ENCODE assay signal across 14 cellular contexts in the genomic region with DNA sequence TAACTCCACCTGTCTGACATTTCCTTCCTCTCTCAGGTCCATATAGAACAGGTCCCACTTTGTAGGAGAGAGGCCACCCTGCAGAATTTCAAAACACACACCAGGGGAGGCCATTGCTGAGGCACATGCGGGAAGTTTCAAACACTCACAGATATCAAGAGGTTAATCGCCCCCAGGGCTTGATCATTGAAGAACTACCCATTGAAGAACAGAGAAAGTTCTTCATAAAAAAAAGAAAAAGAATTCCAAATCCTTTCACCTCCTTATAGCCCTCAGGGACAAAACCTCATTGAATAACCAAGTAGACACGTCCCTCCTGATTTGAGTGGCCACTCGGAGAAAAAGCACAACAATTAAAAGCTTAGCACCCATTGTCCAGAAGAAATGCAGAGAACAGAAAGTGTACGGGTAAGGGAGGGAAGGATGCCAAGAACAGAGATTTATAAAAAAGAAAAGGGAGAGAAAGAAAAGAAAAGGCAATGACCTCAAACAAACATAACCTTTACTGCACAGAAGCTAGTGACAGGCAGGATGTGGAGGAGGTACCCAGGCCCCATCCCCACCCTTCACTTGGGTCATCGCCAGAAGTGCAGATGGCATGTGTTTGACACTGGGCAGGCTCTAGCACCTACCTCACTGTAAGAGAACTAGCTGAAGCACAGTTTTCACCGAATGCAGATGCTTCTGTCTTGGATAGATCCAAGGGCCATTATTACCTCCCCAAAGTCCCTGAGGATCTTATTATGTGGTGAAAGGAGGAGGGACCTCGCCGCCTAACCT.
DNase-seq lines count a peak whose midpoint lies in the region; FAIRE-seq and TF ChIP-seq lines count a peak whose summit lies in the region.
"Had no signal": no experiment of that assay in that cellular context is flagged by ENCODE, and none has a peak within 500 bp of the region (broad histone marks: within the 10 kb centered on the region; RNA-seq: fewer than 3 reads in every experiment).

No MANE protein-coding gene starts in this region.

- CTCF ChIA-PET in RWPE1 (lab: Yijun Ruan, JAX), result no interaction called here

- peak overlapping the region in 1 of 5 experiments; percentile 32 for H3K4me3 Mint-ChIP-seq in brain

- no peaks in the 10 kb centered on the region for H3K36me3 Mint-ChIP-seq in brain

- no peak for TF ChIP-seq EP300 in Ishikawa (IDR thresholded peaks at IDR 0.05; ENCODE audit: borderline replicate concordance)

- no peak for FAIRE-seq in frontal cortex (lab: Jason Lieb, UNC)
- FAIRE-seq: TTC549 had no signal

- DNase-seq in COLO829 (ENCODE audit: low spot score), result peak; percentile 53
- DNase-seq in NCI-H524 (lab: John Stamatoyannopoulos, UW), result peak; percentile 84 to 95
- DNase-seq in frontal cortex (ENCODE audit: low spot score in 2 of 2), result no peak
- DNase-seq in SKM-1 treated with dmso at 0.1 percent for 144 hours (lab: John Stamatoyannopoulos, UW; ENCODE audit: unreplicated experiment), result no peak
- DNase-seq in iPS-NIHi11 (ENCODE audit: low spot score), result no peak
- no peak for DNase-seq in RWPE1 (ENCODE audit: low spot score)
- DNase-seq: activated CD8-positive, alpha-beta memory T cell treated with anti-CD3 and anti-CD28 coated beads, Interleukin-2, amount 50 U/mL, for 4 hours; adrenal gland; dermis blood vessel endothelial cell; stimulated activated CD4-positive, alpha-beta T cell treated with anti-CD3 and anti-CD28 coated beads, Interleukin-2, amount 100 ng/mL, for 48 hours had no signal

- POLR2A ChIA-PET in RWPE1 (lab: Yijun Ruan, JAX; ENCODE audit: low non-redundant PET), result no interaction called here

- peaks cover 4% of the 10 kb centered on the region for H3K27me3 Mint-ChIP-seq in brain

- TF ChIP-seq CTCF in brain (conservative IDR thresholded peaks at IDR 0.05) (no peak), RWPE1 (conservative IDR thresholded peaks at IDR 0.05; ENCODE audit: low read depth) (no peak)

- H3K9me3 Mint-ChIP-seq in brain, result peaks cover 0 to 12% (median 0%) of the 10 kb centered on the region in 5 experiments

- no peak for TF ChIP-seq RAD21 in Ishikawa (IDR thresholded peaks at IDR 0.05; ENCODE audit: low read depth)

- no peak overlapping the region for H3K27ac ChIP-seq in RWPE1
- H3K27ac ChIP-seq: adrenal gland, prostate gland had no signal

- H3K4me1 Mint-ChIP-seq in brain, result peaks cover 45% of the 10 kb centered on the region

- peak overlapping the region; percentile 0 to 82 (median 22) for H3K27ac Mint-ChIP-seq in brain

TF ChIP-seq in Ishikawa, 13 proteins besides CTCF, POLR2A, EP300 and RAD21:
- TF ChIP-seq NFIC (IDR thresholded peaks at IDR 0.05) (0 out of 2 replicates have a peak, but pooled peaks have one; percentile 18), CEBPB (IDR thresholded peaks at IDR 0.05) (no peak)
- TF ChIP-seq, protein P1, sequence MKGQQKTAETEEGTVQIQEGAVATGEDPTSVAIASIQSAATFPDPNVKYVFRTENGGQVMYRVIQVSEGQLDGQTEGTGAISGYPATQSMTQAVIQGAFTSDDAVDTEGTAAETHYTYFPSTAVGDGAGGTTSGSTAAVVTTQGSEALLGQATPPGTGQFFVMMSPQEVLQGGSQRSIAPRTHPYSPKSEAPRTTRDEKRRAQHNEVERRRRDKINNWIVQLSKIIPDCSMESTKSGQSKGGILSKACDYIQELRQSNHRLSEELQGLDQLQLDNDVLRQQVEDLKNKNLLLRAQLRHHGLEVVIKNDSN (IDR thresholded peaks at IDR 0.05), result no peak
- TF ChIP-seq, protein P2, sequence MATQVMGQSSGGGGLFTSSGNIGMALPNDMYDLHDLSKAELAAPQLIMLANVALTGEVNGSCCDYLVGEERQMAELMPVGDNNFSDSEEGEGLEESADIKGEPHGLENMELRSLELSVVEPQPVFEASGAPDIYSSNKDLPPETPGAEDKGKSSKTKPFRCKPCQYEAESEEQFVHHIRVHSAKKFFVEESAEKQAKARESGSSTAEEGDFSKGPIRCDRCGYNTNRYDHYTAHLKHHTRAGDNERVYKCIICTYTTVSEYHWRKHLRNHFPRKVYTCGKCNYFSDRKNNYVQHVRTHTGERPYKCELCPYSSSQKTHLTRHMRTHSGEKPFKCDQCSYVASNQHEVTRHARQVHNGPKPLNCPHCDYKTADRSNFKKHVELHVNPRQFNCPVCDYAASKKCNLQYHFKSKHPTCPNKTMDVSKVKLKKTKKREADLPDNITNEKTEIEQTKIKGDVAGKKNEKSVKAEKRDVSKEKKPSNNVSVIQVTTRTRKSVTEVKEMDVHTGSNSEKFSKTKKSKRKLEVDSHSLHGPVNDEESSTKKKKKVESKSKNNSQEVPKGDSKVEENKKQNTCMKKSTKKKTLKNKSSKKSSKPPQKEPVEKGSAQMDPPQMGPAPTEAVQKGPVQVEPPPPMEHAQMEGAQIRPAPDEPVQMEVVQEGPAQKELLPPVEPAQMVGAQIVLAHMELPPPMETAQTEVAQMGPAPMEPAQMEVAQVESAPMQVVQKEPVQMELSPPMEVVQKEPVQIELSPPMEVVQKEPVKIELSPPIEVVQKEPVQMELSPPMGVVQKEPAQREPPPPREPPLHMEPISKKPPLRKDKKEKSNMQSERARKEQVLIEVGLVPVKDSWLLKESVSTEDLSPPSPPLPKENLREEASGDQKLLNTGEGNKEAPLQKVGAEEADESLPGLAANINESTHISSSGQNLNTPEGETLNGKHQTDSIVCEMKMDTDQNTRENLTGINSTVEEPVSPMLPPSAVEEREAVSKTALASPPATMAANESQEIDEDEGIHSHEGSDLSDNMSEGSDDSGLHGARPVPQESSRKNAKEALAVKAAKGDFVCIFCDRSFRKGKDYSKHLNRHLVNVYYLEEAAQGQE (IDR thresholded peaks at IDR 0.05; ENCODE audit: low read depth), result no peak

Comparison
In these comparisons a context has a peak if more than half of its experiments do, and no peak if none do; other contexts are left out.
1. DNase-seq: peak in COLO829 (single experiment) and NCI-H524 (2 of 2); none in frontal cortex (0 of 2), SKM-1 treated with dmso at 0.1 percent for 144 hours (single experiment), iPS-NIHi11 (single experiment) and RWPE1 (single experiment).